13 cellular contexts compared by ENCODE assay signal in the genomic region with DNA sequence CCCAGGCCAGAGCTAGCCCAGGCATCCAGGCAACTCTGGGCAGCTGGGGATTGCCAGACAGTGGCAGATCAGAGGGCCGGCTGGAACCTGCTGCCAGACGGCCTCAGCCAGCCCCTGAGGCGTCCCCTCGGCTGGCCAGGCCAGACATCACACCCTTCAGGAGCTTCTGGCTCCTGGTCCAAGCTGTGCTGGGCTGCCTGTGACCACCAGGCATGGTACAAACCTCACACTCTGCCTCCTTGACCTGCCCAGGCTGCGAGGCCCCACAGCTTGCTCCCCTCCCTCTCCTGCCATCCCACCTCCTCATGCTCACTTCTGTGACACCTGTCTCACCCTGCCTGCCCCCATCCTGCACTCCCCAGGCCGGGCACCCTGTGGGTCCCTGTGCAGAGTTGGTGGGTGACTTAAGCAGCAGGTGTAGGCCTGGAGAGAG. TPM values are rescaled to one million over a fixed set of nuclear protein-coding genes. Genes with fewer than 3 reads are reported as not detected.
DNase-seq lines count a peak whose midpoint lies in the region; ATAC-seq, FAIRE-seq and TF ChIP-seq lines count a peak whose summit lies in the region.
"Had no signal": no experiment of that assay in that cellular context is flagged by ENCODE, and none has a peak within 500 bp of the region (broad histone marks: within the 10 kb centered on the region; RNA-seq: fewer than 3 reads in every experiment).

No MANE protein-coding gene starts in this region.

- H3K27me3 ChIP-seq in Loucy (ENCODE audit: insufficient read depth, low read length, poor library complexity, severe bottlenecking) (no peaks in the 10 kb centered on the region), layer of hippocampus (ENCODE audit: control insufficient read depth, insufficient read depth, low read length) (no peaks in the 10 kb centered on the region)

- H3K27me3 Mint-ChIP-seq in chondrocyte (ENCODE audit: low read depth) = no peaks in the 10 kb centered on the region
- H3K27me3 Mint-ChIP-seq: naive thymus-derived CD4-positive, alpha-beta T cell had no signal

- ATAC-seq in activated CD4-positive, CD25-positive, alpha-beta regulatory T cell treated with anti-CD3 and anti-CD28 coated beads, Interleukin-2, amount 50 U/mL, for 24 hours = no peak
- ATAC-seq: activated T-cell treated with anti-CD3 and anti-CD28 coated beads, Interleukin-2, amount 50 U/mL, for 4 hours; CD8-positive, alpha-beta T cell; naive thymus-derived CD4-positive, alpha-beta T cell; stimulated activated effector memory CD8-positive, alpha-beta T cell treated with anti-CD3 and anti-CD28 coated beads, Interleukin-12 subunit alpha, Interleukin-12 subunit beta, amount 100 ng/mL, for 72 hours had no signal

- no peaks in the 10 kb centered on the region for H3K9me2 ChIP-seq in Loucy (replicated peaks; ENCODE audit: low read depth, low read length)

- H3K27ac Mint-ChIP-seq in chondrocyte (ENCODE audit: unreplicated experiment) = peak overlapping the region; percentile 54
- H3K27ac Mint-ChIP-seq: CD8-positive, alpha-beta T cell; stimulated activated effector memory CD8-positive, alpha-beta T cell treated with anti-CD3 and anti-CD28 coated beads, Interleukin-12 subunit alpha, Interleukin-12 subunit beta, amount 100 ng/mL, for 72 hours had no signal

- H3K4me2 ChIP-seq in Loucy (ENCODE audit: low read depth, low read length, poor library complexity, severe bottlenecking) = no peak overlapping the region

- no peak overlapping the region for H3K4me3 Mint-ChIP-seq in chondrocyte (ENCODE audit: unreplicated experiment)
- H3K4me3 Mint-ChIP-seq: activated T-cell treated with anti-CD3 and anti-CD28 coated beads, Interleukin-2, amount 50 U/mL, for 4 hours; CD8-positive, alpha-beta T cell; naive thymus-derived CD4-positive, alpha-beta T cell; stimulated activated effector memory CD8-positive, alpha-beta T cell treated with anti-CD3 and anti-CD28 coated beads, Interleukin-12 subunit alpha, Interleukin-12 subunit beta, amount 100 ng/mL, for 72 hours had no signal

- DNase-seq in chondrocyte (ENCODE audit: low spot score) = no peak
- no peak for DNase-seq in substantia nigra (lab: John Stamatoyannopoulos, UW)
- DNase-seq in NCI-H1417 (lab: John Stamatoyannopoulos, UW) = no peak
- no peak for DNase-seq in stimulated activated CD4-positive, alpha-beta T cell treated with anti-CD3 and anti-CD28 coated beads, Interleukin-4, amount 100 ng/mL, for 1 hour
- no peak for DNase-seq in kidney
- DNase-seq: activated T-cell treated with anti-CD3 and anti-CD28 coated beads, Interleukin-2, amount 50 U/mL, for 4 hours; CD8-positive, alpha-beta T cell; naive thymus-derived CD4-positive, alpha-beta T cell had no signal

- TF ChIP-seq CTCF in Loucy (conservative IDR thresholded peaks at IDR 0.05; ENCODE audit: low read length) = no peak
- no peak for TF ChIP-seq CTCF in chondrocyte (IDR thresholded peaks at IDR 0.05)
- TF ChIP-seq CTCF in kidney (IDR thresholded peaks at IDR 0.05; ENCODE audit: borderline replicate concordance, extremely low read depth, insufficient read depth) = no peak

- H3K4me3 ChIP-seq in Loucy (ENCODE audit: low read length, poor library complexity, severe bottlenecking) = no peak overlapping the region
- H3K4me3 ChIP-seq in kidney (ENCODE audit: low read length in 2 of 2) = no peak overlapping the region

- H2AFZ ChIP-seq in Loucy (ENCODE audit: low read length) = no peak overlapping the region

- H3K4me1 Mint-ChIP-seq in chondrocyte (ENCODE audit: low read depth) = peaks cover 47% of the 10 kb centered on the region

- H3K36me3 ChIP-seq in Loucy (ENCODE audit: insufficient read depth, low read length) = no peaks in the 10 kb centered on the region
- peaks cover 25 to 43% of the 10 kb centered on the region in 2 donors for H3K36me3 ChIP-seq in kidney (ENCODE audit: control insufficient read depth in 1 of 2, insufficient read depth in 2 of 2, low read length in 2 of 2)

- FAIRE-seq in kidney (lab: Jason Lieb, UNC) = no peak
- FAIRE-seq: colon had no signal

- peaks cover 42% of the 10 kb centered on the region for H3K4me1 ChIP-seq in Loucy (ENCODE audit: insufficient read depth, low read length, poor library complexity, severe bottlenecking)
- H3K4me1 ChIP-seq in kidney (ENCODE audit: control insufficient read depth in 1 of 2, insufficient read depth in 1 of 2, low read depth in 1 of 2, low read length in 2 of 2) = peaks cover 29 to 47% of the 10 kb centered on the region in 2 donors

- no peaks in the 10 kb centered on the region for H3F3A ChIP-seq in Loucy (ENCODE audit: low read depth)

- H3K36me3 Mint-ChIP-seq in chondrocyte (ENCODE audit: low read depth) = peaks cover 21% of the 10 kb centered on the region
- H3K36me3 Mint-ChIP-seq: CD8-positive, alpha-beta T cell; stimulated activated effector memory CD8-positive, alpha-beta T cell treated with anti-CD3 and anti-CD28 coated beads, Interleukin-12 subunit alpha, Interleukin-12 subunit beta, amount 100 ng/mL, for 72 hours had no signal

- no peaks in the 10 kb centered on the region for H3K9me3 ChIP-seq in Loucy (ENCODE audit: insufficient read depth, low read depth, low read length)
- no peaks in the 10 kb centered on the region for H3K9me3 ChIP-seq in kidney (ENCODE audit: control insufficient read depth in 1 of 2, low read length in 2 of 2)

- peak overlapping the region; percentile 85 for H3K9ac ChIP-seq in Loucy (ENCODE audit: low read depth, low read length, poor library complexity, severe bottlenecking)
- no peak overlapping the region for H3K9ac ChIP-seq in kidney (ENCODE audit: low read length in 2 of 2)

- no peaks in the 10 kb centered on the region for H3K9me3 Mint-ChIP-seq in chondrocyte (ENCODE audit: low read depth)
- H3K9me3 Mint-ChIP-seq: activated T-cell treated with anti-CD3 and anti-CD28 coated beads, Interleukin-2, amount 50 U/mL, for 4 hours; CD8-positive, alpha-beta T cell; stimulated activated effector memory CD8-positive, alpha-beta T cell treated with anti-CD3 and anti-CD28 coated beads, Interleukin-12 subunit alpha, Interleukin-12 subunit beta, amount 100 ng/mL, for 72 hours had no signal

- H3K27ac ChIP-seq in layer of hippocampus (ENCODE audit: low read depth, low read length) (peak overlapping the region; percentile 36), substantia nigra (ENCODE audit: low read depth, low read length, poor library complexity, severe bottlenecking) (peak overlapping the region; percentile 18), kidney (ENCODE audit: low read depth in 2 of 2, low read length in 2 of 2) (peak overlapping the region in 1 of 2 donors; percentile 33)

- intact Hi-C loops in kidney (cut with DNase I) = no loop called here

- H3K79me2 ChIP-seq in Loucy (ENCODE audit: insufficient read depth, low read length) = no peaks in the 10 kb centered on the region

- H4K20me1 ChIP-seq in Loucy (ENCODE audit: insufficient read depth, low read length, poor library complexity, severe bottlenecking) = no peaks in the 10 kb centered on the region

RNA-seq across cellular contexts. Expression of gene DEPP1, which starts 5.7 kb away (rescaled TPM):
- 9.4 to 105 TPM (median 105 TPM) in 3 replicates for total RNA-seq in chondrocyte
- 146 TPM for total RNA-seq in kidney
- 44.4 TPM for polyA plus RNA-seq in kidney (ENCODE audit: insufficient read depth, low read depth, low replicate concordance)
- total RNA-seq: CD8-positive, alpha-beta T cell had no signal

RNA-seq across cellular contexts. Expression of gene RASSF4, which starts 13.3 kb away (rescaled TPM):
- total RNA-seq in chondrocyte (24.6 to 37.8 TPM (median 35.9 TPM) in 3 replicates), kidney (76.4 TPM)
- 83.1 TPM for polyA plus RNA-seq in kidney (ENCODE audit: insufficient read depth, low read depth, low replicate concordance)

RNA-seq across cellular contexts. Expression of gene ZNF22, which starts 27.8 kb away (rescaled TPM):
- total RNA-seq in chondrocyte (15.5 to 21.6 TPM (median 19.8 TPM) in 3 replicates), kidney (24.5 TPM)
- 18.7 TPM for polyA plus RNA-seq in kidney (ENCODE audit: insufficient read depth, low read depth, low replicate concordance)
